Comparison of ENCODE assay signal across 10 cellular contexts in genomic region chr9:121599872-121600585, GRCh38. TPM values are rescaled to one million over a fixed set of nuclear protein-coding genes. Genes with fewer than 3 reads are reported as not detected.
DNase-seq lines count a peak whose midpoint lies in the region; ATAC-seq and TF ChIP-seq lines count a peak whose summit lies in the region.
"Had no signal": no experiment of that assay in that cellular context is flagged by ENCODE, and none has a peak within 500 bp of the region (broad histone marks: within the 10 kb centered on the region; RNA-seq: fewer than 3 reads in every experiment).

No MANE protein-coding gene starts in this region.

- peak overlapping the region; percentile 66 for H3K4me3 Mint-ChIP-seq in endodermal cell
- H3K4me3 Mint-ChIP-seq in stimulated activated naive CD8-positive, alpha-beta T cell treated with anti-CD3 and anti-CD28 coated beads, Interleukin-15, amount 100 ng/mL, for 72 hours, result peak overlapping the region in 1 of 2 donors; percentile 37
- H3K4me3 Mint-ChIP-seq: CD4-positive, CD25-positive, alpha-beta regulatory T cell had no signal

- TF ChIP-seq POLR2A in heart left ventricle (IDR thresholded peaks at IDR 0.05) (no peak), uterus (IDR thresholded peaks at IDR 0.05) (no peak)

- no peak overlapping the region for H3K27ac Mint-ChIP-seq in endodermal cell
- no peak overlapping the region for H3K27ac Mint-ChIP-seq in stimulated activated naive CD8-positive, alpha-beta T cell treated with anti-CD3 and anti-CD28 coated beads, Interleukin-15, amount 100 ng/mL, for 72 hours
- H3K27ac Mint-ChIP-seq: CD4-positive, CD25-positive, alpha-beta regulatory T cell had no signal

- H3K27ac ChIP-seq in heart left ventricle (peak overlapping the region; percentile 79 to 98 (median 95)), endodermal cell (ENCODE audit: low read depth, low read length) (no peak overlapping the region), uterus (peak overlapping the region; percentile 85 to 94)
- H3K27ac ChIP-seq: HL-60 had no signal

- intact Hi-C loops in heart left ventricle (cut with DNase I) (loop anchor here in 8 of 10 donors (2.0 to 5.0 kb wide), 4 partner anchors 33 to 48 kb away; no protein-coding TSS in a partner anchor), left ventricle myocardium superior (cut with micrococcal nuclease) (loop anchor here (10.0 kb wide), 1 partner anchor 45 kb away; no protein-coding TSS in a partner anchor), uterus (cut with DNase I; ENCODE audit: low total_unique reads) (no loop called here)

- TF ChIP-seq CTCF in heart left ventricle (IDR thresholded peaks at IDR 0.05) (no peak), endodermal cell (conservative IDR thresholded peaks at IDR 0.05) (peak; percentile 22), uterus (IDR thresholded peaks at IDR 0.05) (no peak)

- WGBS in heart left ventricle, 4 donors, result 11 to 21% (median 16%) methylated on average over 18 to 25 of the region's 25 CpGs
- WGBS in endodermal cell (ENCODE audit: insufficient coverage in 1 of 2, insufficient read length in 1 of 2), 2 experiments, result 6% methylated on average over 25 of the region's 25 CpGs; no CpG with 5 or more reads in 1 of the 2 experiments

- no peaks in the 10 kb centered on the region for H3K36me3 Mint-ChIP-seq in endodermal cell (ENCODE audit: low read depth)

- ATAC-seq in heart left ventricle, result no peak
- ATAC-seq in left ventricle myocardium superior, result no peak
- no peak for ATAC-seq in GM21367 (IDR thresholded peaks at IDR 0.05; ENCODE audit: unreplicated experiment)
- ATAC-seq in stimulated activated naive CD8-positive, alpha-beta T cell treated with anti-CD3 and anti-CD28 coated beads, Interleukin-15, amount 100 ng/mL, for 72 hours, result no peak

- H3K36me3 ChIP-seq in heart left ventricle, result no peaks in the 10 kb centered on the region
- no peaks in the 10 kb centered on the region for H3K36me3 ChIP-seq in endodermal cell (ENCODE audit: control insufficient read depth, insufficient read depth, low read length)
- no peaks in the 10 kb centered on the region for H3K36me3 ChIP-seq in mucosa of stomach (ENCODE audit: control insufficient read depth, insufficient read depth, low read length)
- H3K36me3 ChIP-seq in uterus, result no peaks in the 10 kb centered on the region

- H3K27me3 ChIP-seq in heart left ventricle (peaks cover 0 to 29% (median 0%) of the 10 kb centered on the region in 9 donors), endodermal cell (ENCODE audit: control insufficient read depth, insufficient read depth, low read length, poor library complexity, severe bottlenecking) (peaks cover 13% of the 10 kb centered on the region), mucosa of stomach (ENCODE audit: control insufficient read depth, insufficient read depth, low read length) (peaks cover 5% of the 10 kb centered on the region), uterus (no peaks in the 10 kb centered on the region)

- H3K4me1 ChIP-seq in heart left ventricle (peaks cover 7 to 59% (median 45%) of the 10 kb centered on the region in 12 donors), endodermal cell (ENCODE audit: control insufficient read depth, insufficient read depth, low read length) (peaks cover 11% of the 10 kb centered on the region), mucosa of stomach (ENCODE audit: control insufficient read depth, insufficient read depth, low read length) (peaks cover 26% of the 10 kb centered on the region), uterus (no peaks in the 10 kb centered on the region)

- DNase-seq in heart left ventricle, result no peak
- DNase-seq in left ventricle myocardium superior, result no peak
- peak; percentile 70 for DNase-seq in endodermal cell
- no peak for DNase-seq in uterus
- no peak for DNase-seq in Ammon's horn (ENCODE audit: low spot score)
- no peak for DNase-seq in stimulated activated naive CD8-positive, alpha-beta T cell treated with anti-CD3 and anti-CD28 coated beads, Interleukin-15, amount 100 ng/mL, for 72 hours
- DNase-seq: CD4-positive, CD25-positive, alpha-beta regulatory T cell had no signal

- H3K9ac ChIP-seq in endodermal cell (ENCODE audit: extremely low read depth, low read length, poor library complexity, severe bottlenecking) (peak overlapping the region; percentile 45), mucosa of stomach (ENCODE audit: low read length) (peak overlapping the region; percentile 68)

- H3K4me3 ChIP-seq in heart left ventricle (peak overlapping the region; percentile 57 to 78 (median 71)), endodermal cell (ENCODE audit: low read length) (peak overlapping the region; percentile 77), mucosa of stomach (ENCODE audit: low read length) (peak overlapping the region; percentile 45), uterus (peak overlapping the region; percentile 54 to 88)

- peaks cover 15% of the 10 kb centered on the region for H3K4me1 Mint-ChIP-seq in endodermal cell
- peaks cover 14% of the 10 kb centered on the region for H3K4me1 Mint-ChIP-seq in stimulated activated naive CD8-positive, alpha-beta T cell treated with anti-CD3 and anti-CD28 coated beads, Interleukin-15, amount 100 ng/mL, for 72 hours
- H3K4me1 Mint-ChIP-seq: CD4-positive, CD25-positive, alpha-beta regulatory T cell had no signal

- H3K27me3 Mint-ChIP-seq in endodermal cell (ENCODE audit: insufficient read depth), result peaks cover 34% of the 10 kb centered on the region
- peaks cover 87% of the 10 kb centered on the region for H3K27me3 Mint-ChIP-seq in stimulated activated naive CD8-positive, alpha-beta T cell treated with anti-CD3 and anti-CD28 coated beads, Interleukin-15, amount 100 ng/mL, for 72 hours

- H3K9me3 Mint-ChIP-seq in endodermal cell, result peaks cover 15% of the 10 kb centered on the region
- H3K9me3 Mint-ChIP-seq in stimulated activated naive CD8-positive, alpha-beta T cell treated with anti-CD3 and anti-CD28 coated beads, Interleukin-15, amount 100 ng/mL, for 72 hours, result peaks cover 0 to 12% of the 10 kb centered on the region in 2 donors

- peaks cover 0 to 14% (median 0%) of the 10 kb centered on the region in 12 donors for H3K9me3 ChIP-seq in heart left ventricle
- H3K9me3 ChIP-seq in endodermal cell (ENCODE audit: control insufficient read depth, low read length), result peaks cover 13% of the 10 kb centered on the region
- no peaks in the 10 kb centered on the region for H3K9me3 ChIP-seq in mucosa of stomach (ENCODE audit: control insufficient read depth, low read length)
- H3K9me3 ChIP-seq in uterus, result no peaks in the 10 kb centered on the region

RNA-seq across cellular contexts. Expression of gene DAB2IP, which starts 51.4 kb away (rescaled TPM):
- total RNA-seq in heart left ventricle, result 100 to 1,000 TPM in 1 of 9 donors, 10 to 100 TPM in 8; 45.0 to 103 (median 54.2) TPM
- 10 to 100 TPM; 30.9 to 40.4 TPM for polyA plus RNA-seq in heart left ventricle
- total RNA-seq in left ventricle myocardium superior, result 54.8 TPM
- total RNA-seq in endodermal cell, result 10 to 100 TPM; 70.7 to 71.0 TPM
- 33.4 TPM for polyA plus RNA-seq in endodermal cell (2013, experiment 1 of 2)
- 36.0 TPM for polyA plus RNA-seq in endodermal cell (2013, experiment 2 of 2)
- 100 to 1,000 TPM in 1 of 4 donors, 10 to 100 TPM in 3; 22.0 to 139 (median 31.6) TPM for total RNA-seq in uterus
- total RNA-seq: CD4-positive, CD25-positive, alpha-beta regulatory T cell had no signal
- polyA plus RNA-seq: CD4-positive, CD25-positive, alpha-beta regulatory T cell had no signal
